In genomic region chr12:103806807-103807206, GRCh38 we compare ENCODE assay signal across 17 cellular contexts. TPM values are rescaled to one million over a fixed set of nuclear protein-coding genes. Genes with fewer than 3 reads are reported as not detected.
A peak's percentile ranks its signal among the peaks of the same experiment; 100 is the strongest.
DNase-seq lines count a peak whose midpoint lies in the region; ATAC-seq and TF ChIP-seq lines count a peak whose summit lies in the region.
"Had no signal": no experiment of that assay in that cellular context is flagged by ENCODE, and none has a peak within 500 bp of the region (broad histone marks: within the 10 kb centered on the region; RNA-seq: fewer than 3 reads in every experiment).

No MANE protein-coding gene starts in this region.

- no peaks in the 10 kb centered on the region for H3K9me3 Mint-ChIP-seq in osteocyte (ENCODE audit: unreplicated experiment)
- H3K9me3 Mint-ChIP-seq: immature natural killer cell had no signal

- peaks cover 30% of the 10 kb centered on the region for H3K4me1 Mint-ChIP-seq in osteocyte (ENCODE audit: unreplicated experiment)
- H3K4me1 Mint-ChIP-seq: B cell, immature natural killer cell had no signal

- ATAC-seq in HG03159 (IDR thresholded peaks at IDR 0.05; ENCODE audit: unreplicated experiment), result no peak
- ATAC-seq: activated CD4-positive, CD25-positive, alpha-beta regulatory T cell treated with anti-CD3 and anti-CD28 coated beads, Interleukin-2, amount 50 U/mL, for 24 hours; stimulated activated naive CD8-positive, alpha-beta T cell treated with anti-CD3 and anti-CD28 coated beads, Interleukin-15, Interleukin-2, amounts not matched to agents 100 U/mL and 50 U/mL, for 24 hours had no signal

- no peak for TF ChIP-seq CTCF in osteocyte (IDR thresholded peaks at IDR 0.05)

- no peak overlapping the region for H3K4me3 Mint-ChIP-seq in osteocyte (ENCODE audit: unreplicated experiment)
- H3K4me3 Mint-ChIP-seq: B cell, immature natural killer cell had no signal

- peaks cover 17% of the 10 kb centered on the region for H3K36me3 Mint-ChIP-seq in osteocyte (ENCODE audit: unreplicated experiment)

- peak; percentile 28 for DNase-seq in HCEC 1CT
- peak; percentile 57 for DNase-seq in OCI-M1 (lab: John Stamatoyannopoulos, UW)
- peak; percentile 84 for DNase-seq in dermis blood vessel endothelial cell
- DNase-seq in osteocyte (ENCODE audit: extremely low spot score, unreplicated experiment), result no peak
- no peak for DNase-seq in activated naive CD4-positive, alpha-beta T cell treated with anti-CD3 and anti-CD28 coated beads, Interleukin-2, amount 50 U/mL, for 16 hours
- no peak for DNase-seq in stimulated activated CD4-positive, alpha-beta T cell treated with anti-CD3 and anti-CD28 coated beads, Interleukin-2, amount 100 ng/mL, for 48 hours
- DNase-seq in occipital lobe (lab: John Stamatoyannopoulos, UW), result no peak
- DNase-seq: activated T-cell treated with anti-CD3 and anti-CD28 coated beads for 4 hours; colonic mucosa; foreskin keratinocyte; immature natural killer cell; NCI-H1694; SJCRH30; stimulated activated naive CD8-positive, alpha-beta T cell treated with anti-CD3 and anti-CD28 coated beads, Interleukin-15, Interleukin-2, amounts not matched to agents 100 U/mL and 50 U/mL, for 24 hours had no signal

- H3K27ac Mint-ChIP-seq in osteocyte (ENCODE audit: unreplicated experiment), result peak overlapping the region; percentile 16
- H3K27ac Mint-ChIP-seq: B cell, immature natural killer cell had no signal

- no peaks in the 10 kb centered on the region for H3K27me3 Mint-ChIP-seq in osteocyte (ENCODE audit: unreplicated experiment)
- H3K27me3 Mint-ChIP-seq: B cell had no signal

RNA-seq across cellular contexts. Expression of gene NT5DC3, which starts 34.2 kb away (rescaled TPM):
- total RNA-seq in dermis blood vessel endothelial cell (7.0 TPM in 2 replicates), osteocyte (11.3 and 12.5 TPM in 2 replicates), occipital lobe (32.8 TPM)

Comparison
In these comparisons a context has a peak if more than half of its experiments do, and no peak if none do; other contexts are left out.
1. DNase-seq: peak in HCEC 1CT (single experiment), OCI-M1 (single experiment) and dermis blood vessel endothelial cell (single experiment); none in osteocyte (single experiment), activated naive CD4-positive, alpha-beta T cell treated with anti-CD3 and anti-CD28 coated beads, Interleukin-2, amount 50 U/mL, for 16 hours (single experiment), stimulated activated CD4-positive, alpha-beta T cell treated with anti-CD3 and anti-CD28 coated beads, Interleukin-2, amount 100 ng/mL, for 48 hours (0 of 2) and occipital lobe (single experiment).